2 cellular contexts compared by ENCODE assay signal in genomic region chr3:56494679-56495322, GRCh38.
TF ChIP-seq lines count a peak whose summit lies in the region.

No MANE protein-coding gene starts in this region.

TF ChIP-seq in A549, 52 proteins besides CTCF, POLR2A, EP300 and RAD21 (continued from another document):
- TF ChIP-seq REST (IDR thresholded peaks at IDR 0.05) = peak; percentile 99
- TF ChIP-seq FOXS1 (CRISPR knock-in tag; IDR thresholded peaks at IDR 0.05) = peak; percentile 76; the same call in 1 of the 2 replicates
- TF ChIP-seq ATOH8 (CRISPR knock-in tag; IDR thresholded peaks at IDR 0.05; ENCODE audit: low read depth) = peak; percentile 85; the same call in 1 of the 2 replicates
- TF ChIP-seq HOXB5 (CRISPR knock-in tag; IDR thresholded peaks at IDR 0.05) = peak; percentile 91; the same call in 1 of the 2 replicates
- TF ChIP-seq MAX (IDR thresholded peaks at IDR 0.05) = peak; percentile 42; the same call in 1 of the 2 replicates
- peak; percentile 99 for TF ChIP-seq EHMT2 (IDR thresholded peaks at IDR 0.05; ENCODE audit: low read depth)
- no peak for TF ChIP-seq NFE2L2 (conservative IDR thresholded peaks at IDR 0.05; ENCODE audit: low read length)
- TF ChIP-seq E2F6 (IDR thresholded peaks at IDR 0.05; ENCODE audit: borderline replicate concordance, low read depth) = no peak
- TF ChIP-seq PHF8 (IDR thresholded peaks at IDR 0.05; ENCODE audit: borderline replicate concordance, low read depth) = no peak
- no peak for TF ChIP-seq NPAS2 (CRISPR knock-in tag; IDR thresholded peaks at IDR 0.05; ENCODE audit: borderline replicate concordance)
- TF ChIP-seq ZNF302 (CRISPR knock-in tag; IDR thresholded peaks at IDR 0.05) = peak; percentile 24; the same call in 1 of the 2 replicates
- TF ChIP-seq HOXB13 (CRISPR knock-in tag; IDR thresholded peaks at IDR 0.05; ENCODE audit: low read depth) = peak; percentile 82
- no peak for TF ChIP-seq BHLHE40 (IDR thresholded peaks at IDR 0.05; ENCODE audit: low read depth, low read length)
- peak; percentile 56; the same call in 1 of the 2 replicates for TF ChIP-seq EHF (CRISPR knock-in tag; IDR thresholded peaks at IDR 0.05)
- peak; percentile 62 for TF ChIP-seq SMC3 (IDR thresholded peaks at IDR 0.05)
- TF ChIP-seq CBX2 (IDR thresholded peaks at IDR 0.05; ENCODE audit: borderline replicate concordance, low read depth) = no peak
- TF ChIP-seq CEBPB (IDR thresholded peaks at IDR 0.05) = peak; percentile 67 to 89
TF ChIP-seq in A549: peak in this region for 12.

TF ChIP-seq in K562, 482 proteins besides CTCF, POLR2A, EP300 and RAD21 (continued from another document and continues in another):
- TF ChIP-seq CTCFL (IDR thresholded peaks at IDR 0.05; ENCODE audit: borderline replicate concordance, insufficient read depth, low read depth, low read length, poor library complexity, severe bottlenecking) (no peak), CCAR2 (IDR thresholded peaks at IDR 0.05; ENCODE audit: low read depth, low read length) (no peak), MCM3 (IDR thresholded peaks at IDR 0.05) (no peak), SNAPC5 (CRISPR knock-in tag; IDR thresholded peaks at IDR 0.05) (no peak), MEF2D (tag; conservative IDR thresholded peaks at IDR 0.05; ENCODE audit: low read depth) (no peak), CREM (IDR thresholded peaks at IDR 0.05; ENCODE audit: low read depth) (peak; percentile 54; the same call in 1 of the 2 replicates), GTF2A2 (tag; IDR thresholded peaks at IDR 0.05) (no peak), PHF20 (IDR thresholded peaks at IDR 0.05; ENCODE audit: partially characterized antibody) (no peak), ZNF143 (CRISPR knock-in tag; IDR thresholded peaks at IDR 0.05) (no peak), MBD2 (IDR thresholded peaks at IDR 0.05; ENCODE audit: borderline replicate concordance, low read depth) (no peak), USF1 (CRISPR knock-in tag; IDR thresholded peaks at IDR 0.05) (no peak), MIER1 (IDR thresholded peaks at IDR 0.05; ENCODE audit: low read depth) (peak; percentile 99), SPI1 (IDR thresholded peaks at IDR 0.05; ENCODE audit: borderline replicate concordance, low read depth, low read length) (no peak), ZSCAN29 (IDR thresholded peaks at IDR 0.05) (no peak), PPARD (CRISPR knock-in tag; IDR thresholded peaks at IDR 0.05) (no peak), FOXK1 (CRISPR knock-in tag; IDR thresholded peaks at IDR 0.05; ENCODE audit: borderline replicate concordance) (no peak), FOXM1 (IDR thresholded peaks at IDR 0.05; ENCODE audit: low read depth) (no peak), FOXM1 (CRISPR knock-in tag; IDR thresholded peaks at IDR 0.05; ENCODE audit: low read depth) (0 out of 2 replicates have a peak, but pooled peaks have one; percentile 45), RFX5 (IDR thresholded peaks at IDR 0.05; ENCODE audit: low read depth, low read length) (no peak), ZNF311 (CRISPR knock-in tag; IDR thresholded peaks at IDR 0.05) (0 out of 2 replicates have a peak, but pooled peaks have one; percentile 50), IRF2 (CRISPR knock-in tag; IDR thresholded peaks at IDR 0.05) (no peak), MTF1 (CRISPR knock-in tag; IDR thresholded peaks at IDR 0.05; ENCODE audit: borderline replicate concordance) (no peak), ZNF224 (CRISPR knock-in tag; IDR thresholded peaks at IDR 0.05) (peak; percentile 74; the same call in 1 of the 2 replicates), HMG20A (CRISPR knock-in tag; conservative IDR thresholded peaks at IDR 0.05) (no peak), IFI16 (CRISPR knock-in tag; IDR thresholded peaks at IDR 0.05) (no peak), PRPF4 (IDR thresholded peaks at IDR 0.05; ENCODE audit: insufficient read depth, low read depth, low read length, poor library complexity, severe bottlenecking) (no peak), MYNN (IDR thresholded peaks at IDR 0.05) (0 out of 2 replicates have a peak, but pooled peaks have one; percentile 40), MYNN (CRISPR knock-in tag; IDR thresholded peaks at IDR 0.05) (no peak), KDM4B (IDR thresholded peaks at IDR 0.05; ENCODE audit: borderline replicate concordance in 2 of 2, low read depth in 1 of 2) (no peak), MNT (conservative IDR thresholded peaks at IDR 0.05) (peak in 1 of 2 experiments; percentile 42; a peak in 1 of 4 replicates), MITF (IDR thresholded peaks at IDR 0.05) (no peak), CTBP1 (IDR thresholded peaks at IDR 0.05; ENCODE audit: borderline replicate concordance) (no peak; the same call in 1 of the 2 replicates), ZNF280A (IDR thresholded peaks at IDR 0.05; ENCODE audit: low read depth, partially characterized antibody) (no peak), KLF16 (IDR thresholded peaks at IDR 0.05) (peak; percentile 25; the same call in 1 of the 2 replicates), TFAP4 (CRISPR knock-in tag; IDR thresholded peaks at IDR 0.05; ENCODE audit: borderline replicate concordance) (no peak), TCF15 (CRISPR knock-in tag; IDR thresholded peaks at IDR 0.05) (no peak), ZNF644 (tag; IDR thresholded peaks at IDR 0.05; ENCODE audit: low read depth) (peak; percentile 85), ZNF239 (CRISPR knock-in tag; IDR thresholded peaks at IDR 0.05) (0 out of 2 replicates have a peak, but pooled peaks have one; percentile 40), ZNF75A (CRISPR knock-in tag; IDR thresholded peaks at IDR 0.05) (no peak), SLC30A9 (CRISPR knock-in tag; IDR thresholded peaks at IDR 0.05) (no peak), ELK1 (CRISPR knock-in tag; IDR thresholded peaks at IDR 0.05) (no peak), ELF2 (CRISPR knock-in tag; IDR thresholded peaks at IDR 0.05) (no peak), ZNF316 (IDR thresholded peaks at IDR 0.05) (no peak), MEIS2 (IDR thresholded peaks at IDR 0.05; ENCODE audit: partially characterized antibody) (no peak), ATF4 (CRISPR knock-in tag; IDR thresholded peaks at IDR 0.05) (0 out of 2 replicates have a peak, but pooled peaks have one; percentile 52), ERF (CRISPR knock-in tag; IDR thresholded peaks at IDR 0.05) (no peak), GATAD2B (IDR thresholded peaks at IDR 0.05; ENCODE audit: borderline replicate concordance) (no peak), ZNF24 (IDR thresholded peaks at IDR 0.05) (no peak), DACH1 (IDR thresholded peaks at IDR 0.05; ENCODE audit: partially characterized antibody) (no peak), ATF3 (IDR thresholded peaks at IDR 0.05) (no peak), ATF3 (CRISPR knock-in tag; conservative IDR thresholded peaks at IDR 0.05) (no peak), PKNOX1 (IDR thresholded peaks at IDR 0.05) (no peak), ZNF695 (CRISPR knock-in tag; IDR thresholded peaks at IDR 0.05) (no peak)
